8 cellular contexts compared by ENCODE assay signal in genomic region chr15:30990451-30991300, GRCh38. TPM values are rescaled to one million over a fixed set of nuclear protein-coding genes. Genes with fewer than 3 reads are reported as not detected.
DNase-seq lines count a peak whose midpoint lies in the region; ATAC-seq and TF ChIP-seq lines count a peak whose summit lies in the region.

No MANE protein-coding gene starts in this region.

- ATAC-seq in GM23338 = no peak

- H4K20me1 ChIP-seq in GM23338 (replicated peaks; ENCODE audit: insufficient read depth) = no peaks in the 10 kb centered on the region; the same call in 1 of the 2 replicates

- H3K36me3 ChIP-seq in GM23338 (ENCODE audit: insufficient read depth) (no peaks in the 10 kb centered on the region), ectodermal cell (ENCODE audit: control insufficient read depth, insufficient read depth, low read length) (no peaks in the 10 kb centered on the region), muscle layer of colon (ENCODE audit: insufficient read depth, low read length) (peaks cover 5% of the 10 kb centered on the region)

- H3K27me3 ChIP-seq in GM23338 (ENCODE audit: insufficient read depth) = no peaks in the 10 kb centered on the region
- H3K27me3 ChIP-seq in ectodermal cell (ENCODE audit: control insufficient read depth, insufficient read depth, low read length, poor library complexity, severe bottlenecking) = no peaks in the 10 kb centered on the region
- H3K27me3 ChIP-seq in muscle layer of colon (ENCODE audit: control insufficient read depth in 1 of 2, insufficient read depth in 2 of 2, low read length in 2 of 2) = no peaks in the 10 kb centered on the region

- H3K4me1 ChIP-seq in GM23338 (ENCODE audit: insufficient read depth) (peaks cover 15% of the 10 kb centered on the region), ectodermal cell (ENCODE audit: control insufficient read depth, insufficient read depth, low read length) (no peaks in the 10 kb centered on the region), muscle layer of colon (ENCODE audit: insufficient read depth, low read length) (peaks cover 16% of the 10 kb centered on the region)

- H3K9me2 ChIP-seq in GM23338 (ENCODE audit: insufficient read depth) = no peaks in the 10 kb centered on the region

- H3K27ac Mint-ChIP-seq in GM23338 = peak overlapping the region; percentile 87

- H3K4me3 ChIP-seq in GM23338 (peak overlapping the region; percentile 68), ectodermal cell (ENCODE audit: insufficient read depth, low read depth, low read length) (peak overlapping the region; percentile 65), muscle layer of colon (ENCODE audit: low read depth in 1 of 2, low read length in 2 of 2) (peak overlapping the region; percentile 91 to 96)

- peak overlapping the region; percentile 79 for H3K9ac ChIP-seq in muscle layer of colon (ENCODE audit: low read length)

- no peaks in the 10 kb centered on the region; the same call in 2 of the 3 replicates for H3K9me3 Mint-ChIP-seq in GM23338

- H2AFZ ChIP-seq in GM23338 = peak overlapping the region; percentile 64

- peaks cover 12% of the 10 kb centered on the region for H3K79me2 ChIP-seq in GM23338 (replicated peaks; ENCODE audit: insufficient read depth)

- H3K4me1 Mint-ChIP-seq in GM23338 = peaks cover 18% of the 10 kb centered on the region

- WGBS in ectodermal cell, 2 experiments = 8 to 13% methylated on average over 25 to 28 of the region's 28 CpGs

- peaks cover 7% of the 10 kb centered on the region for H3K27me3 Mint-ChIP-seq in GM23338 (ENCODE audit: insufficient read depth, low read depth, poor library complexity)

- peaks cover 4% of the 10 kb centered on the region; the same call in 1 of the 2 replicates for H3F3A ChIP-seq in GM23338 (replicated peaks; ENCODE audit: low read depth)

- no peaks in the 10 kb centered on the region for H3K9me3 ChIP-seq in ectodermal cell (ENCODE audit: control insufficient read depth, low read length)
- no peaks in the 10 kb centered on the region for H3K9me3 ChIP-seq in muscle layer of colon (ENCODE audit: low read length)

- TF ChIP-seq CTCF in GM23338 (conservative IDR thresholded peaks at IDR 0.05; ENCODE audit: low read depth in 2 of 2) = no peak
- no peak for TF ChIP-seq CTCF in GM10248 (IDR thresholded peaks at IDR 0.05; ENCODE audit: control extremely low read depth, extremely low read depth, low read depth, missing control alignments)

- peak; percentile 85 for DNase-seq in CD1c-positive myeloid dendritic cell (ENCODE audit: extremely low spot score)
- DNase-seq in GM23338 (ENCODE audit: low spot score) = no peak
- peak; percentile 26 for DNase-seq in RPMI8226
- DNase-seq in GM10248 (ENCODE audit: extremely low spot score) = no peak
- no peak for DNase-seq in T-helper 9 cell
- no peak for DNase-seq in C1 segment of cervical spinal cord (lab: John Stamatoyannopoulos, UW)

- POLR2A ChIA-PET in GM10248 (lab: Yijun Ruan, JAX) = no interaction called here

- H3K4me3 Mint-ChIP-seq in GM23338 = peak overlapping the region; percentile 90

- H3K4me2 ChIP-seq in GM23338 = peak overlapping the region; percentile 75

- peaks cover 8% of the 10 kb centered on the region; the same call in 2 of the 3 replicates for H3K36me3 Mint-ChIP-seq in GM23338 (ENCODE audit: low read depth)

- peak overlapping the region; percentile 98 for H3K27ac ChIP-seq in GM23338 (ENCODE audit: low read depth)
- no peak overlapping the region for H3K27ac ChIP-seq in ectodermal cell (ENCODE audit: insufficient read depth, low read depth, low read length, poor library complexity, severe bottlenecking)
- H3K27ac ChIP-seq in muscle layer of colon (ENCODE audit: low read depth, low read length) = peak overlapping the region; percentile 92

- CTCF ChIA-PET in GM10248 (lab: Yijun Ruan, JAX) = interaction anchor here (2.3 kb wide), 1 partner anchor 498 kb away, joined by 7 read pairs; no protein-coding TSS in a partner anchor

TF ChIP-seq in GM23338, 12 proteins besides CTCF, POLR2A, EP300 and RAD21:
- no peak for TF ChIP-seq ZNF114 (CRISPR knock-in tag; IDR thresholded peaks at IDR 0.05)
- no peak for TF ChIP-seq JUNB (IDR thresholded peaks at IDR 0.05; ENCODE audit: unreplicated experiment)
- TF ChIP-seq EZH2phosphoT487 (IDR thresholded peaks at IDR 0.05; ENCODE audit: unreplicated experiment) = no peak
- TF ChIP-seq REST (IDR thresholded peaks at IDR 0.05; ENCODE audit: unreplicated experiment) = no peak
- no peak for TF ChIP-seq POLR2AphosphoS5 (IDR thresholded peaks at IDR 0.05; ENCODE audit: low read depth)
- no peak for TF ChIP-seq STAT1 (IDR thresholded peaks at IDR 0.05; ENCODE audit: unreplicated experiment)
- TF ChIP-seq EZH2 (IDR thresholded peaks at IDR 0.05; ENCODE audit: low read depth, unreplicated experiment) = no peak
- no peak for TF ChIP-seq ETS1 (IDR thresholded peaks at IDR 0.05)
- TF ChIP-seq NANOG (IDR thresholded peaks at IDR 0.05; ENCODE audit: borderline replicate concordance) = no peak
- no peak for TF ChIP-seq ZNF331 (CRISPR knock-in tag; IDR thresholded peaks at IDR 0.05; ENCODE audit: low read depth)
- no peak for TF ChIP-seq CREB1 (CRISPR knock-in tag; IDR thresholded peaks at IDR 0.05; ENCODE audit: low read depth)

RNA-seq across cellular contexts. Expression of gene MTMR10, which starts 0.8 kb away (rescaled TPM):
- 10.9 and 11.3 TPM in 2 replicates for total RNA-seq in GM23338 (2014; rRNA removed; shearing (Covaris generic))
- 3.6 and 4.3 TPM in 2 replicates for polyA plus RNA-seq in GM23338 (2016; fragmentation: Nextera tagmentation; extraction: Ambion mirVana)
- 13.0 TPM for polyA plus RNA-seq in ectodermal cell (2013, experiment 1 of 4)
- polyA plus RNA-seq in ectodermal cell (2013, experiment 2 of 4) = 15.0 TPM
- polyA plus RNA-seq in ectodermal cell (2013, experiment 3 of 4) = 9.9 TPM
- polyA plus RNA-seq in ectodermal cell (2013, experiment 4 of 4) = 13.1 TPM

Comparison
In these comparisons a context has a peak if more than half of its experiments do, and no peak if none do; other contexts are left out.
1. DNase-seq: peak in CD1c-positive myeloid dendritic cell (single experiment) and RPMI8226 (single experiment); none in GM23338 (single experiment), GM10248 (single experiment), T-helper 9 cell (single experiment) and C1 segment of cervical spinal cord (0 of 14).
2. Peak in every context shown above with its lines, with median percentiles within 50 percentile points of each other: H3K4me3 ChIP-seq.